In genomic region chr1:232904566-232904965, GRCh38 we compare ENCODE assay signal across 13 cellular contexts. TPM values are rescaled to one million over a fixed set of nuclear protein-coding genes. Genes with fewer than 3 reads are reported as not detected.
DNase-seq lines count a peak whose midpoint lies in the region; ATAC-seq, FAIRE-seq and TF ChIP-seq lines count a peak whose summit lies in the region.
"Had no signal": no experiment of that assay in that cellular context is flagged by ENCODE, and none has a peak within 500 bp of the region (broad histone marks: within the 10 kb centered on the region; RNA-seq: fewer than 3 reads in every experiment).

No MANE protein-coding gene starts in this region.

- no peak overlapping the region for H3K27ac ChIP-seq in AG04450 (ENCODE audit: low read depth, low read length)

- ATAC-seq in HG02973 (IDR thresholded peaks at IDR 0.05; ENCODE audit: unreplicated experiment) (no peak), HG03378 (IDR thresholded peaks at IDR 0.05; ENCODE audit: unreplicated experiment) (no peak)

- POLR2A ChIA-PET in AG04450 (lab: Yijun Ruan, JAX): interaction anchor here (0.6 to 1.5 kb wide), 2 partner anchors 35 to 162 kb away, joined by 3 to 4 read pairs; no protein-coding TSS in a partner anchor

- no peak for TF ChIP-seq CTCF in AG04450 (IDR thresholded peaks at IDR 0.05; ENCODE audit: low read depth, low read length)
- no peak for TF ChIP-seq CTCF in GM20000 (IDR thresholded peaks at IDR 0.05; ENCODE audit: extremely low read depth, missing control alignments)
- TF ChIP-seq CTCF in fibroblast of mammary gland (conservative IDR thresholded peaks at IDR 0.05; ENCODE audit: control insufficient read depth, insufficient read depth, low read depth, low read length): no peak

- peak; percentile 88 for FAIRE-seq in RCC 7860 (lab: Jason Lieb, UNC)

- H3K4me3 ChIP-seq in AG04450 (ENCODE audit: low read depth, low read length) (no peak overlapping the region), fibroblast of mammary gland (ENCODE audit: control insufficient read depth, low read depth, low read length) (no peak overlapping the region)

- H3K9me3 ChIP-seq in AG04450 (ENCODE audit: control insufficient read depth, insufficient read depth, low read length): no peaks in the 10 kb centered on the region; the same call in 1 of the 2 replicates

- DNase-seq in AG04450 (ENCODE audit: low read depth, low spot score) (peak; percentile 68), GM20000 (ENCODE audit: low spot score) (peak; percentile 14), RCC 7860 (ENCODE audit: low spot score) (peak; percentile 78), fibroblast of mammary gland (ENCODE audit: low read depth) (peak; percentile 58), middle frontal gyrus (ENCODE audit: extremely low spot score, low spot score) (no peak), iPS-NIHi7 (ENCODE audit: extremely low spot score) (no peak)
- DNase-seq: central memory CD4-positive, alpha-beta T cell; COR-L47; immature natural killer cell; NCI-H524 treated with DMSO at 0.1 percent for 48 hours; stimulated activated CD8-positive, alpha-beta memory T cell treated with anti-CD3 and anti-CD28 coated beads, Interleukin-4, amount 100 ng/mL, for 48 hours had no signal

- peaks cover 4% of the 10 kb centered on the region for H3K27me3 ChIP-seq in AG04450 (ENCODE audit: control insufficient read depth, insufficient read depth, low read length)

- CTCF ChIA-PET in AG04450 (lab: Charles Lee): interaction anchor here (1.2 kb wide), 1 partner anchor 24 kb away, joined by 3 read pairs; no protein-coding TSS in a partner anchor

RNA-seq across cellular contexts. Expression of gene NTPCR, which starts 45.8 kb away (rescaled TPM):
- 46.2 and 59.0 TPM in 2 replicates for polyA plus RNA-seq in AG04450 (2011; rRNA removed)
- polyA minus RNA-seq in AG04450 (2011; rRNA and poly(A)+ RNA removed): 20.9 and 22.4 TPM in 2 replicates

Comparison
In these comparisons a context has a peak if more than half of its experiments do, and no peak if none do; other contexts are left out.
1. DNase-seq: peak in AG04450 (single experiment), GM20000 (single experiment), RCC 7860 (single experiment) and fibroblast of mammary gland (single experiment); none in middle frontal gyrus (single experiment) and iPS-NIHi7 (single experiment).